ENCODE assay signal across 2 cellular contexts in genomic region chr19:18501351-18501750, GRCh38.
TF ChIP-seq lines count a peak whose summit lies in the region.

No MANE protein-coding gene starts in this region.

TF ChIP-seq in liver, 16 proteins besides CTCF, POLR2A, EP300 and RAD21:
- TF ChIP-seq SP1 (IDR thresholded peaks at IDR 0.05) (no peak), NR2F2 (IDR thresholded peaks at IDR 0.05) (no peak), TAF1 (conservative IDR thresholded peaks at IDR 0.05) (no peak), YY1 (IDR thresholded peaks at IDR 0.05) (no peak), HNF4G (IDR thresholded peaks at IDR 0.05) (no peak), MAX (IDR thresholded peaks at IDR 0.05) (no peak), FOXA2 (IDR thresholded peaks at IDR 0.05) (no peak), GABPA (IDR thresholded peaks at IDR 0.05 in 1 of 2, conservative IDR thresholded peaks at IDR 0.05 in 1 of 2) (no peak), FOXA1 (IDR thresholded peaks at IDR 0.05) (no peak), RXRA (IDR thresholded peaks at IDR 0.05) (no peak), HNF4A (conservative IDR thresholded peaks at IDR 0.05) (no peak), JUND (IDR thresholded peaks at IDR 0.05) (no peak), EGR1 (IDR thresholded peaks at IDR 0.05; ENCODE audit: low read depth in 2 of 2) (no peak)
- TF ChIP-seq, protein P1, sequence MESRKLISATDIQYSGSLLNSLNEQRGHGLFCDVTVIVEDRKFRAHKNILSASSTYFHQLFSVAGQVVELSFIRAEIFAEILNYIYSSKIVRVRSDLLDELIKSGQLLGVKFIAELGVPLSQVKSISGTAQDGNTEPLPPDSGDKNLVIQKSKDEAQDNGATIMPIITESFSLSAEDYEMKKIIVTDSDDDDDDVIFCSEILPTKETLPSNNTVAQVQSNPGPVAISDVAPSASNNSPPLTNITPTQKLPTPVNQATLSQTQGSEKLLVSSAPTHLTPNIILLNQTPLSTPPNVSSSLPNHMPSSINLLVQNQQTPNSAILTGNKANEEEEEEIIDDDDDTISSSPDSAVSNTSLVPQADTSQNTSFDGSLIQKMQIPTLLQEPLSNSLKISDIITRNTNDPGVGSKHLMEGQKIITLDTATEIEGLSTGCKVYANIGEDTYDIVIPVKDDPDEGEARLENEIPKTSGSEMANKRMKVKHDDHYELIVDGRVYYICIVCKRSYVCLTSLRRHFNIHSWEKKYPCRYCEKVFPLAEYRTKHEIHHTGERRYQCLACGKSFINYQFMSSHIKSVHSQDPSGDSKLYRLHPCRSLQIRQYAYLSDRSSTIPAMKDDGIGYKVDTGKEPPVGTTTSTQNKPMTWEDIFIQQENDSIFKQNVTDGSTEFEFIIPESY (IDR thresholded peaks at IDR 0.05), result no peak
- TF ChIP-seq, protein P2, sequence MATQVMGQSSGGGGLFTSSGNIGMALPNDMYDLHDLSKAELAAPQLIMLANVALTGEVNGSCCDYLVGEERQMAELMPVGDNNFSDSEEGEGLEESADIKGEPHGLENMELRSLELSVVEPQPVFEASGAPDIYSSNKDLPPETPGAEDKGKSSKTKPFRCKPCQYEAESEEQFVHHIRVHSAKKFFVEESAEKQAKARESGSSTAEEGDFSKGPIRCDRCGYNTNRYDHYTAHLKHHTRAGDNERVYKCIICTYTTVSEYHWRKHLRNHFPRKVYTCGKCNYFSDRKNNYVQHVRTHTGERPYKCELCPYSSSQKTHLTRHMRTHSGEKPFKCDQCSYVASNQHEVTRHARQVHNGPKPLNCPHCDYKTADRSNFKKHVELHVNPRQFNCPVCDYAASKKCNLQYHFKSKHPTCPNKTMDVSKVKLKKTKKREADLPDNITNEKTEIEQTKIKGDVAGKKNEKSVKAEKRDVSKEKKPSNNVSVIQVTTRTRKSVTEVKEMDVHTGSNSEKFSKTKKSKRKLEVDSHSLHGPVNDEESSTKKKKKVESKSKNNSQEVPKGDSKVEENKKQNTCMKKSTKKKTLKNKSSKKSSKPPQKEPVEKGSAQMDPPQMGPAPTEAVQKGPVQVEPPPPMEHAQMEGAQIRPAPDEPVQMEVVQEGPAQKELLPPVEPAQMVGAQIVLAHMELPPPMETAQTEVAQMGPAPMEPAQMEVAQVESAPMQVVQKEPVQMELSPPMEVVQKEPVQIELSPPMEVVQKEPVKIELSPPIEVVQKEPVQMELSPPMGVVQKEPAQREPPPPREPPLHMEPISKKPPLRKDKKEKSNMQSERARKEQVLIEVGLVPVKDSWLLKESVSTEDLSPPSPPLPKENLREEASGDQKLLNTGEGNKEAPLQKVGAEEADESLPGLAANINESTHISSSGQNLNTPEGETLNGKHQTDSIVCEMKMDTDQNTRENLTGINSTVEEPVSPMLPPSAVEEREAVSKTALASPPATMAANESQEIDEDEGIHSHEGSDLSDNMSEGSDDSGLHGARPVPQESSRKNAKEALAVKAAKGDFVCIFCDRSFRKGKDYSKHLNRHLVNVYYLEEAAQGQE (IDR thresholded peaks at IDR 0.05), result no peak
- TF ChIP-seq, protein P3, sequence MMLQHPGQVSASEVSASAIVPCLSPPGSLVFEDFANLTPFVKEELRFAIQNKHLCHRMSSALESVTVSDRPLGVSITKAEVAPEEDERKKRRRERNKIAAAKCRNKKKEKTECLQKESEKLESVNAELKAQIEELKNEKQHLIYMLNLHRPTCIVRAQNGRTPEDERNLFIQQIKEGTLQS (IDR thresholded peaks at IDR 0.05), result no peak

TF ChIP-seq in HepG2, 621 proteins besides CTCF, POLR2A, EP300 and RAD21:
- TF ChIP-seq REXO4 (CRISPR knock-in tag; IDR thresholded peaks at IDR 0.05; ENCODE audit: borderline replicate concordance) (no peak), ARID5B (CRISPR knock-in tag; IDR thresholded peaks at IDR 0.05) (no peak), ZNF558 (CRISPR knock-in tag; IDR thresholded peaks at IDR 0.05; ENCODE audit: borderline replicate concordance) (no peak), ZMYM4 (CRISPR knock-in tag; IDR thresholded peaks at IDR 0.05) (no peak), ZNF746 (CRISPR knock-in tag; IDR thresholded peaks at IDR 0.05) (no peak), ZNF577 (CRISPR knock-in tag; IDR thresholded peaks at IDR 0.05; ENCODE audit: borderline replicate concordance, low read depth) (no peak), KDM2A (CRISPR knock-in tag; IDR thresholded peaks at IDR 0.05; ENCODE audit: borderline replicate concordance, low read depth) (no peak), ZFP41 (CRISPR knock-in tag; IDR thresholded peaks at IDR 0.05; ENCODE audit: borderline replicate concordance) (no peak), ZNF841 (CRISPR knock-in tag; IDR thresholded peaks at IDR 0.05; ENCODE audit: borderline replicate concordance) (no peak), RBM39 (IDR thresholded peaks at IDR 0.05; ENCODE audit: low read depth, low read length, poor library complexity, severe bottlenecking) (no peak), ZSCAN12 (CRISPR knock-in tag; IDR thresholded peaks at IDR 0.05) (no peak), ZNF552 (CRISPR knock-in tag; IDR thresholded peaks at IDR 0.05; ENCODE audit: borderline replicate concordance) (no peak), CENPBD1 (CRISPR knock-in tag; IDR thresholded peaks at IDR 0.05; ENCODE audit: borderline replicate concordance, low read depth) (no peak), JDP2 (CRISPR knock-in tag; IDR thresholded peaks at IDR 0.05; ENCODE audit: borderline replicate concordance) (no peak), GLI4 (CRISPR knock-in tag; IDR thresholded peaks at IDR 0.05; ENCODE audit: borderline replicate concordance) (no peak), ZFAT (CRISPR knock-in tag; conservative IDR thresholded peaks at IDR 0.05) (no peak), SKI (IDR thresholded peaks at IDR 0.05; ENCODE audit: partially characterized antibody) (no peak), ARNT (IDR thresholded peaks at IDR 0.05) (no peak)
- TF ChIP-seq, protein P4, sequence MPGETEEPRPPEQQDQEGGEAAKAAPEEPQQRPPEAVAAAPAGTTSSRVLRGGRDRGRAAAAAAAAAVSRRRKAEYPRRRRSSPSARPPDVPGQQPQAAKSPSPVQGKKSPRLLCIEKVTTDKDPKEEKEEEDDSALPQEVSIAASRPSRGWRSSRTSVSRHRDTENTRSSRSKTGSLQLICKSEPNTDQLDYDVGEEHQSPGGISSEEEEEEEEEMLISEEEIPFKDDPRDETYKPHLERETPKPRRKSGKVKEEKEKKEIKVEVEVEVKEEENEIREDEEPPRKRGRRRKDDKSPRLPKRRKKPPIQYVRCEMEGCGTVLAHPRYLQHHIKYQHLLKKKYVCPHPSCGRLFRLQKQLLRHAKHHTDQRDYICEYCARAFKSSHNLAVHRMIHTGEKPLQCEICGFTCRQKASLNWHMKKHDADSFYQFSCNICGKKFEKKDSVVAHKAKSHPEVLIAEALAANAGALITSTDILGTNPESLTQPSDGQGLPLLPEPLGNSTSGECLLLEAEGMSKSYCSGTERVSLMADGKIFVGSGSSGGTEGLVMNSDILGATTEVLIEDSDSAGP (CRISPR knock-in tag; IDR thresholded peaks at IDR 0.05; ENCODE audit: borderline replicate concordance), result no peak
